ENCODE assay signal across 13 cellular contexts in the genomic region with DNA sequence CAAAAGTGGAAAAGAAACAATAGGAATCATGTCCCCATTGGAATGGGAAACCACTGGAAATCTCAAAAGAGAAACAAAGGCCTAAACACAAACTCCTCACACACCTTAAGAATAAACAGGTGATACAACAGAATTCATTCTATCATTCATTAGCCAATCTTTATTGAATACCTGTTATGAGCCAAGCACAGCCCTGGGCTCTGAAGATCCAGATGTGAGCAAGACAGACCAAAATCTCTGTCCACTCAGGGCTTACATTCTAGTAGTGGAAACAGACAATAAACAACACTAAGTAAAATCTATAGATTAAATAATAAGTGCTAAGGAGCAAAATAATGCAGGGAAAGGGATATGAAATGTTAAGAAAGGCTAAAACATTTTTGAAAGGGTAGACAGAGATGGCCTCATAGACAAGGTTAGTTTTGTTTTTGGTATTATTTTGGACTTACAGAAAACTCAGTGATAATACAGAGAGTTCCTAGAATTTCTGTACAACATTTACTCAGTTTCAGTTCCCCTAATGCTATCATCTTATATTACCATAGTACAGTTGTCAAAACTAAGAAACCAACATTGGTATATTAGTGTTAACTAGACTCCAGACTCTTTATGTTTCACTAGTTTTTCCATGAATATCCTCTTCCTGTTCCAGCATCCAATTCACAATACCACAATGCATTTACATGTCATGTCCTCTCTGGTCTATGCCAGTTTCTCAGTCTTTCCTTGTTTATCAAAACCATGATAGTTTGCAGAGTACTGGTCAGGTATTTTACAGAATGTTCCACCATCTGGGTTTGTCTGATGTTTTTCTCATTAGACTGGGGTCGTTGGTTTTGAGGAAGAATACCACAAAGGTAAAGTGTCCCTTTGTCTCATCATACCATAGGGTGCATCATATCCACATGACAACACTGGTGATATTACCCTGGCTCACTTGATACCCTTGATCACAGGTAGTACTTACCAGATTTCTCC.
DNase-seq lines count a peak whose midpoint lies in the region; ATAC-seq and TF ChIP-seq lines count a peak whose summit lies in the region.
"Had no signal": no experiment of that assay in that cellular context is flagged by ENCODE, and none has a peak within 500 bp of the region (broad histone marks: within the 10 kb centered on the region; RNA-seq: fewer than 3 reads in every experiment).

No MANE protein-coding gene starts in this region.

- H3K9me3 ChIP-seq in MG63: no peaks in the 10 kb centered on the region
- no peaks in the 10 kb centered on the region for H3K9me3 ChIP-seq in right atrium auricular region
- H3K9me3 ChIP-seq: left ventricle myocardium inferior, sigmoid colon had no signal

- H3K27me3 ChIP-seq in MG63: no peaks in the 10 kb centered on the region
- H3K27me3 ChIP-seq in right atrium auricular region: no peaks in the 10 kb centered on the region
- H3K27me3 ChIP-seq: sigmoid colon had no signal

- no peak for TF ChIP-seq POLR2A in GM18505 (IDR thresholded peaks at IDR 0.05; ENCODE audit: borderline replicate concordance, extremely low read depth, insufficient read depth, insufficient read length)

- peaks cover 0 to 10% of the 10 kb centered on the region in 2 donors for H3K4me1 ChIP-seq in right atrium auricular region

- H3K4me3 ChIP-seq in MG63 (no peak overlapping the region), right atrium auricular region (no peak overlapping the region)
- H3K4me3 ChIP-seq: left ventricle myocardium inferior, sigmoid colon had no signal

- DNase-seq in MG63 (no peak), right atrium auricular region (ENCODE audit: low spot score) (no peak), NCI-H82 (lab: John Stamatoyannopoulos, UW) (no peak), SW 1271 (lab: John Stamatoyannopoulos, UW) (no peak)
- DNase-seq: left ventricle myocardium inferior; NCI-H2227 treated with DMSO at 0.1 percent for 48 hours; sigmoid colon; stimulated activated naive CD4-positive, alpha-beta T cell had no signal

- TF ChIP-seq CTCF in VCaP (conservative IDR thresholded peaks at IDR 0.05) (no peak), right atrium auricular region (IDR thresholded peaks at IDR 0.05) (no peak)

- peak overlapping the region; percentile 74 for H3K27ac ChIP-seq in VCaP
- H3K27ac ChIP-seq in right atrium auricular region: no peak overlapping the region
- H3K27ac ChIP-seq: left ventricle myocardium inferior, sigmoid colon had no signal

- ATAC-seq in GM18505 (IDR thresholded peaks at IDR 0.05; ENCODE audit: unreplicated experiment) (peak; percentile 85), GM19463 (IDR thresholded peaks at IDR 0.05; ENCODE audit: unreplicated experiment) (peak; percentile 85), HG03060 (IDR thresholded peaks at IDR 0.05; ENCODE audit: low read depth, unreplicated experiment) (peak; percentile 89)
- ATAC-seq: HCT116 had no signal

- no peaks in the 10 kb centered on the region; the same call in 1 of the 2 replicates for H3K36me3 ChIP-seq in MG63
- H3K36me3 ChIP-seq in right atrium auricular region: no peaks in the 10 kb centered on the region
- H3K36me3 ChIP-seq: left ventricle myocardium inferior, sigmoid colon had no signal
